Comparison of ENCODE assay signal across 16 cellular contexts in the genomic region with DNA sequence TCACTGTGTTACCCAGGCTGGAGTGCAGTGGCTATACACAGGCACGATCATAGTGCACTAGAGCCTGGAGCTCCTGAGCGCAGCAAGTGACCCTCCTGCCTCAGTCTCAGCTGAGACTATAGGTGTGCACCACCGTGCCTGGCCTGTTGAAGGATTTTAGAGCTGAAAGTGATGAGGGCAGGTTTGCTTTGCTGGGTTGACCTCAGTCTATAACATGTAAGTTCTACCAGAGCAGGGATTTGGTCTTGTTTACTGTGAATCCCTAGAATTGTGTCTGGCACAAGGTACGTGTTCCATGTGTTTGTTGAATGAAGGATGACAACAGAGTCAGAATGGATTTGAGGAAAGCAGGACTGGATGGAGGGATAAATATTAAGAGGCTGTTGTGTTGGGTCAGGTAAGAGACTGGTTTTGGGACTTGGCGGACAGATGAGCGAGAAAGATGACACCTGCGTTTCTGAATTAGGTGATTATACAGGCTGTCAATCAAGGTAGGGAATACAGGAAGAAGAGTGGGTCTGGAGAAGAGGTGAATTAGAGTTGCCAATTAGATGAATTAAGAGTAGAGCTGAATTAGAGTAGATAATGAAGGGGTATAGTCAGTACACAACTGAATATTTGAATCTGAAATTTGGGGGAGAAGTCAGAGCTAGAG. TPM values are rescaled to one million over a fixed set of nuclear protein-coding genes. Genes with fewer than 3 reads are reported as not detected.
DNase-seq lines count a peak whose midpoint lies in the region; ATAC-seq and TF ChIP-seq lines count a peak whose summit lies in the region.
"Had no signal": no experiment of that assay in that cellular context is flagged by ENCODE, and none has a peak within 500 bp of the region (broad histone marks: within the 10 kb centered on the region; RNA-seq: fewer than 3 reads in every experiment).

No MANE protein-coding gene starts in this region.

- no peaks in the 10 kb centered on the region for H3K9me2 ChIP-seq in OCI-LY1 (ENCODE audit: low read depth, low read length)

- H3K27ac ChIP-seq in BLaER1 (no peak overlapping the region), OCI-LY1 (ENCODE audit: low read depth, low read length, poor library complexity, severe bottlenecking) (peak overlapping the region; percentile 90)
- peak overlapping the region; percentile 98 for H3K27ac ChIP-seq in CD4-positive, CD25-positive, alpha-beta regulatory T cell (ENCODE audit: insufficient read depth, low read length, poor library complexity, severe bottlenecking)
- H3K27ac ChIP-seq: breast epithelium, HL-60 had no signal

- H3K9ac ChIP-seq in BLaER1 (no peak overlapping the region), OCI-LY1 (ENCODE audit: low read length) (no peak overlapping the region; the same call in 1 of the 2 replicates)

- 0 out of 2 replicates have a peak, but pooled peaks cover 4% of the 10 kb centered on the region for H3F3A ChIP-seq in OCI-LY1 (ENCODE audit: insufficient read depth, low read length)

- H3K4me2 ChIP-seq in BLaER1 (0 out of 2 replicates have a peak overlapping the region, but pooled peaks have one; percentile 5), OCI-LY1 (ENCODE audit: low read length) (peak overlapping the region; percentile 86)

- no peaks in the 10 kb centered on the region for H3K27me3 Mint-ChIP-seq in CD4-positive, CD25-positive, alpha-beta regulatory T cell

- no peak overlapping the region for H2AFZ ChIP-seq in OCI-LY1 (ENCODE audit: low read length)

- H4K20me1 ChIP-seq in BLaER1 (peaks cover 100% of the 10 kb centered on the region), OCI-LY1 (ENCODE audit: insufficient read depth, low read length) (no peaks in the 10 kb centered on the region)

- H3K36me3 Mint-ChIP-seq in CD4-positive, CD25-positive, alpha-beta regulatory T cell, result peaks cover 15% of the 10 kb centered on the region

- H3K27me3 ChIP-seq in BLaER1 (no peaks in the 10 kb centered on the region), OCI-LY1 (ENCODE audit: insufficient read depth, low read length) (no peaks in the 10 kb centered on the region)
- H3K27me3 ChIP-seq in CD4-positive, CD25-positive, alpha-beta regulatory T cell (ENCODE audit: control insufficient read depth, insufficient read depth, low read length), result no peaks in the 10 kb centered on the region
- H3K27me3 ChIP-seq: breast epithelium, pancreas, spleen had no signal

- H3K4me3 ChIP-seq in BLaER1, result no peak overlapping the region
- peak overlapping the region; percentile 72 for H3K4me3 ChIP-seq in CD4-positive, CD25-positive, alpha-beta regulatory T cell (ENCODE audit: low read depth, low read length)
- H3K4me3 ChIP-seq in OCI-LY1 (ENCODE audit: low read depth, low read length, poor library complexity, severe bottlenecking), result peak overlapping the region; percentile 24
- H3K4me3 ChIP-seq: breast epithelium, pancreas, spleen had no signal

- peaks cover 99% of the 10 kb centered on the region for H3K79me2 ChIP-seq in OCI-LY1 (ENCODE audit: insufficient read depth, low read length)

- H3K4me1 ChIP-seq in BLaER1 (peaks cover 93% of the 10 kb centered on the region), OCI-LY1 (ENCODE audit: insufficient read depth, low read length, severe bottlenecking) (peaks cover 96% of the 10 kb centered on the region)
- H3K4me1 ChIP-seq in CD4-positive, CD25-positive, alpha-beta regulatory T cell (ENCODE audit: control insufficient read depth, insufficient read depth, low read length, poor library complexity, severe bottlenecking), result peaks cover 95% of the 10 kb centered on the region

- peak overlapping the region; percentile 2 to 83 (median 8) for H3K27ac Mint-ChIP-seq in CD4-positive, CD25-positive, alpha-beta regulatory T cell

- H3K4me1 Mint-ChIP-seq in CD4-positive, CD25-positive, alpha-beta regulatory T cell, result peaks cover 49 to 93% (median 80%) of the 10 kb centered on the region in 4 donors

- no peak for DNase-seq in CD4-positive, CD25-positive, alpha-beta regulatory T cell
- DNase-seq in cerebellar cortex (ENCODE audit: low spot score), result peak; percentile 25
- DNase-seq in NCI-H1694 (lab: John Stamatoyannopoulos, UW), result no peak
- no peak for DNase-seq in A172 (ENCODE audit: low spot score)
- DNase-seq: effector CD8-positive, alpha-beta T cell; GDM1; Kasumi-1; left cardiac atrium; NCI-H146; pancreas; spleen had no signal

- ATAC-seq in CD4-positive, CD25-positive, alpha-beta regulatory T cell (ENCODE audit: low read depth in 2 of 2), result no peak
- no peak for ATAC-seq in GM18873 (IDR thresholded peaks at IDR 0.05; ENCODE audit: low FRiP score, unreplicated experiment)
- ATAC-seq: left cardiac atrium had no signal

- H3K4me3 Mint-ChIP-seq in CD4-positive, CD25-positive, alpha-beta regulatory T cell, result peak overlapping the region; percentile 38 to 76 (median 60)

- H3K36me3 ChIP-seq in BLaER1 (peaks cover 52% of the 10 kb centered on the region), OCI-LY1 (ENCODE audit: insufficient read depth, low read length) (peaks cover 49% of the 10 kb centered on the region)
- H3K36me3 ChIP-seq in CD4-positive, CD25-positive, alpha-beta regulatory T cell (ENCODE audit: control insufficient read depth, insufficient read depth, low read length), result peaks cover 18% of the 10 kb centered on the region
- H3K36me3 ChIP-seq: breast epithelium, pancreas had no signal

- H3K9me3 ChIP-seq in BLaER1 (no peaks in the 10 kb centered on the region), OCI-LY1 (ENCODE audit: low read length) (no peaks in the 10 kb centered on the region)
- no peaks in the 10 kb centered on the region for H3K9me3 ChIP-seq in CD4-positive, CD25-positive, alpha-beta regulatory T cell (ENCODE audit: control insufficient read depth in 2 of 2, low read length in 2 of 2)
- H3K9me3 ChIP-seq: breast epithelium, pancreas, spleen had no signal

- no peak for TF ChIP-seq CTCF in OCI-LY1 (IDR thresholded peaks at IDR 0.05; ENCODE audit: low read length)

- H3K9me3 Mint-ChIP-seq in CD4-positive, CD25-positive, alpha-beta regulatory T cell, result no peaks in the 10 kb centered on the region

RNA-seq across cellular contexts. Expression of gene ASXL1, which starts 6.5 kb away (rescaled TPM):
- total RNA-seq in CD4-positive, CD25-positive, alpha-beta regulatory T cell, result 314 TPM
- 10 to 100 TPM; 15.0 to 28.3 (median 21.1) TPM for polyA plus RNA-seq in CD4-positive, CD25-positive, alpha-beta regulatory T cell
- 49.2 and 49.7 TPM in 2 replicates for total RNA-seq in A172 (2014; rRNA removed; shearing (Covaris generic))
